In genomic region chr6:31541658-31542521, GRCh38 we compare ENCODE assay signal across 1 cellular context.
A peak's percentile ranks its signal among the peaks of the same experiment; 100 is the strongest.
TF ChIP-seq lines count a peak whose summit lies in the region.

Gene DDX39B (minus strand): TSS chr6:31542003. CDS start chr6:31540532, 1,471 bp downstream.

TF ChIP-seq in GM12878, 131 proteins besides CTCF, POLR2A, EP300 and RAD21 (continued from another document):
- peak; percentile 76 for TF ChIP-seq E4F1 (IDR thresholded peaks at IDR 0.05; ENCODE audit: borderline replicate concordance, partially characterized antibody)
- no peak for TF ChIP-seq SREBF2 (IDR thresholded peaks at IDR 0.05; ENCODE audit: low read length)
- TF ChIP-seq ZZZ3 (IDR thresholded peaks at IDR 0.05; ENCODE audit: control insufficient read depth, insufficient read length, low read depth) = peak; percentile 94
- peak; percentile 95; the same call in 1 of the 2 replicates for TF ChIP-seq RB1 (IDR thresholded peaks at IDR 0.05; ENCODE audit: borderline replicate concordance)
- TF ChIP-seq YBX1 (IDR thresholded peaks at IDR 0.05) = no peak
- TF ChIP-seq ETV6 (conservative IDR thresholded peaks at IDR 0.05 in 1 of 2, IDR thresholded peaks at IDR 0.05 in 1 of 2; ENCODE audit: borderline replicate concordance in 1 of 2, low read depth in 1 of 2) = peak in 1 of 2 experiments; percentile 87; a peak in 2 of 4 replicates
